ENCODE assay signal across 2 cellular contexts in genomic region chr17:3943240-3943891, GRCh38.
TF ChIP-seq lines count a peak whose summit lies in the region.

No MANE protein-coding gene starts in this region.

TF ChIP-seq in SK-N-SH, 30 proteins besides CTCF, POLR2A, EP300 and RAD21 (continued from another document):
- no peak for TF ChIP-seq REST (IDR thresholded peaks at IDR 0.05; ENCODE audit: low read depth, low read length)
- TF ChIP-seq EZH2phosphoT487 (IDR thresholded peaks at IDR 0.05; ENCODE audit: borderline replicate concordance, low read depth): no peak

TF ChIP-seq in SK-N-SH treated with all-trans-retinoic acid at 6 μM for 48 hours, 23 proteins besides CTCF, POLR2A, EP300 and RAD21 (continued from another document):
- no peak for TF ChIP-seq TSHZ2 (CRISPR knock-in tag; IDR thresholded peaks at IDR 0.05)
- no peak for TF ChIP-seq ZFP3 (CRISPR knock-in tag; IDR thresholded peaks at IDR 0.05)
- TF ChIP-seq, protein P1, sequence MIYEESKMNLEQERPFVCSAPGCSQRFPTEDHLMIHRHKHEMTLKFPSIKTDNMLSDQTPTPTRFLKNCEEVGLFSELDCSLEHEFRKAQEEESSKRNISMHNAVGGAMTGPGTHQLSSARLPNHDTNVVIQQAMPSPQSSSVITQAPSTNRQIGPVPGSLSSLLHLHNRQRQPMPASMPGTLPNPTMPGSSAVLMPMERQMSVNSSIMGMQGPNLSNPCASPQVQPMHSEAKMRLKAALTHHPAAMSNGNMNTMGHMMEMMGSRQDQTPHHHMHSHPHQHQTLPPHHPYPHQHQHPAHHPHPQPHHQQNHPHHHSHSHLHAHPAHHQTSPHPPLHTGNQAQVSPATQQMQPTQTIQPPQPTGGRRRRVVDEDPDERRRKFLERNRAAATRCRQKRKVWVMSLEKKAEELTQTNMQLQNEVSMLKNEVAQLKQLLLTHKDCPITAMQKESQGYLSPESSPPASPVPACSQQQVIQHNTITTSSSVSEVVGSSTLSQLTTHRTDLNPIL (CRISPR knock-in tag; IDR thresholded peaks at IDR 0.05; ENCODE audit: low read depth): no peak
